Comparison of ENCODE assay signal across 25 cellular contexts in genomic region chr2:30191831-30192271, GRCh38.
"Had no signal": no experiment of that assay in that cellular context is flagged by ENCODE, and none has a peak within 500 bp of the region (broad histone marks: within the 10 kb centered on the region; RNA-seq: fewer than 3 reads in every experiment).

No MANE protein-coding gene starts in this region.

- H3K27ac ChIP-seq: adrenal gland, ascending aorta, brain microvascular endothelial cell, esophagus muscularis mucosa, left ventricle myocardium inferior, pancreas, psoas muscle, right atrium auricular region, tibial artery, VCaP had no signal

- H3K27me3 ChIP-seq: adrenal gland, ascending aorta, brain microvascular endothelial cell, esophagus muscularis mucosa, pancreas, right atrium auricular region, tibial artery had no signal

- H3K9me3 ChIP-seq: adrenal gland, ascending aorta, esophagus muscularis mucosa, left ventricle myocardium inferior, pancreas, psoas muscle, right atrium auricular region, tibial artery had no signal

- H3K4me3 ChIP-seq: adrenal gland, ascending aorta, esophagus muscularis mucosa, left ventricle myocardium inferior, pancreas, psoas muscle, right atrium auricular region, tibial artery had no signal

- DNase-seq: activated CD4-positive, alpha-beta T cell treated with anti-CD3 and anti-CD28 coated beads for 1 hour; activated CD4-positive, alpha-beta T cell treated with anti-CD3 and anti-CD28 coated beads, Interleukin-2, amount 50 U/mL, for 1 hour; activated CD8-positive, alpha-beta T cell treated with anti-CD3 and anti-CD28 coated beads, Interleukin-2, amount 10 ng/mL, durations not matched to agents 7 days and 5 days; activated naive CD4-positive, alpha-beta T cell; activated T-cell treated with anti-CD3 and anti-CD28 coated beads, Interleukin-2, amount 50 U/mL, for 24 hours; brain microvascular endothelial cell; central memory CD4-positive, alpha-beta T cell; dermis blood vessel endothelial cell; effector memory CD4-positive, alpha-beta T cell; glutamatergic neuron; hippocampal formation; left ventricle myocardium inferior; midbrain; pancreas; psoas muscle; stimulated activated CD4-positive, alpha-beta T cell treated with anti-CD3 and anti-CD28 coated beads, Interleukin-12 subunit alpha, Interleukin-12 subunit beta, amount 100 ng/mL, for 4 hours; stimulated activated CD4-positive, alpha-beta T cell treated with anti-CD3 and anti-CD28 coated beads, Interleukin-4, amount 100 ng/mL, for 4 hours; T-helper 9 cell; tibial artery had no signal

- ATAC-seq: activated CD8-positive, alpha-beta T cell treated with anti-CD3 and anti-CD28 coated beads, Interleukin-2, amount 10 ng/mL, durations not matched to agents 7 days and 5 days; natural killer cell treated with Interleukin-12 subunit alpha and Interleukin-12 subunit beta and Interleukin-15 and Interleukin-18, amount 100 ng/mL, for 72 hours; pancreas; psoas muscle had no signal

- H3K4me1 ChIP-seq: adrenal gland, ascending aorta, esophagus muscularis mucosa, left ventricle myocardium inferior, pancreas, psoas muscle, right atrium auricular region, tibial artery had no signal

- H3K36me3 ChIP-seq: adrenal gland, ascending aorta, brain microvascular endothelial cell, esophagus muscularis mucosa, left ventricle myocardium inferior, pancreas, right atrium auricular region, tibial artery had no signal
